In the genomic region with DNA sequence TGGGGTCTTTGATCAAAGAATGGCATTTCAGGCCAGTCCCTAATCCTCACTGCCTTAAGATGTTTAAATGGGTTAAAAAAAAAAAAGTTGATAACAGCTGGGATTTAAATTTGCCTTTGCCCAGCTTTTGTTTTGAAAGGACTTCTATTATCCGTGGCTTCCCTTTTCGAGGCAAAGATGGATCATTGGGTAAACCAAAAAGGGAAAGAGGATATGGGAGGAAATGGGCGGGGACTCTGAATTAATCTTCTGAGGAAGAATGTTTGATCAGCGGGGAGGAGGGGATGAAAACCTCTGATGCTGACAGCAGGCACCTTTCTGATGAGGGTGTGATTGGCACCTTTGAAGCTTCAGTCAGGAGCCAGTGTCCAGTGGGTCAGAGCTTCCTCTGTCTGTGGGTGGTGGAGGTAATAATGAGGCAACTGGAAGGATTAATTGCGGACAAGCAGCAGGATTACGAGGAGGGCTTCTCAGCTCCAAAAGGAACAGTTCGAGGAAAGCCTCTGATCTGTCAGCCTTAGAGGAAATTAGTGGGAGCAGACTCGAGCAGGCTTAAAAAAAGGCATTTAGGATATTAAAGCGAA, we compare ENCODE assay signal across 20 cellular contexts.
DNase-seq lines count a peak whose midpoint lies in the region; ATAC-seq and TF ChIP-seq lines count a peak whose summit lies in the region.
"Had no signal": no experiment of that assay in that cellular context is flagged by ENCODE, and none has a peak within 500 bp of the region (broad histone marks: within the 10 kb centered on the region; RNA-seq: fewer than 3 reads in every experiment).

No MANE protein-coding gene starts in this region.

- H3K4ac ChIP-seq in mesenchymal stem cell (ENCODE audit: low read depth in 1 of 2, low read length in 2 of 2), result peak overlapping the region; percentile 35 to 96

- H3K14ac ChIP-seq in mesenchymal stem cell (ENCODE audit: low read length in 2 of 2), result no peak overlapping the region

- H4K8ac ChIP-seq in mesenchymal stem cell (ENCODE audit: low read length), result peak overlapping the region; percentile 87

- H3K36me3 ChIP-seq in mesenchymal stem cell (ENCODE audit: control insufficient read depth in 1 of 2, insufficient read depth in 2 of 2, low read depth in 1 of 2, low read length in 2 of 2) (no peaks in the 10 kb centered on the region), tibial artery (no peaks in the 10 kb centered on the region), left lung (no peaks in the 10 kb centered on the region)
- H3K36me3 ChIP-seq: pancreas had no signal

- no peak overlapping the region for H3K9ac ChIP-seq in mesenchymal stem cell (ENCODE audit: low read length)

- no peak overlapping the region for H2BK5ac ChIP-seq in mesenchymal stem cell (ENCODE audit: low read depth, low read length, poor library complexity, severe bottlenecking)

- no peak overlapping the region for H2BK15ac ChIP-seq in mesenchymal stem cell (ENCODE audit: low read depth, poor library complexity, severe bottlenecking)

- peak overlapping the region; percentile 87 for H4K91ac ChIP-seq in mesenchymal stem cell (ENCODE audit: low read length)

- no peak for TF ChIP-seq CTCF in tibial artery (IDR thresholded peaks at IDR 0.05)
- no peak for TF ChIP-seq CTCF in left lung (IDR thresholded peaks at IDR 0.05)

- peak overlapping the region; percentile 82 to 84 for H3K18ac ChIP-seq in mesenchymal stem cell (ENCODE audit: low read depth in 1 of 2, low read length in 2 of 2)

- no peak overlapping the region for H3K23ac ChIP-seq in mesenchymal stem cell (ENCODE audit: low read length in 2 of 2)

- H3K79me1 ChIP-seq in mesenchymal stem cell (replicated peaks; ENCODE audit: low read length, poor library complexity, severe bottlenecking), result no peaks in the 10 kb centered on the region

- no peak overlapping the region for H2AK5ac ChIP-seq in mesenchymal stem cell (ENCODE audit: low read length, severe bottlenecking)

- H3K27me3 ChIP-seq in mesenchymal stem cell (ENCODE audit: control insufficient read depth in 1 of 2, insufficient read depth in 1 of 2, low read length in 2 of 2) (no peaks in the 10 kb centered on the region), tibial artery (no peaks in the 10 kb centered on the region), left lung (no peaks in the 10 kb centered on the region)
- H3K27me3 ChIP-seq: pancreas had no signal

- no peak overlapping the region for H2AFZ ChIP-seq in mesenchymal stem cell (ENCODE audit: low read depth, low read length)

- 63% methylated on average over 9 of the region's 9 CpGs for WGBS in mesenchymal stem cell

- H3K27ac ChIP-seq in mesenchymal stem cell (ENCODE audit: low read length, poor library complexity, severe bottlenecking), result no peak overlapping the region
- peak overlapping the region; percentile 64 to 73 for H3K27ac ChIP-seq in tibial artery
- peak overlapping the region in 1 of 2 donors; percentile 2 for H3K27ac ChIP-seq in left lung
- H3K27ac ChIP-seq: pancreas had no signal

- H3K9me3 ChIP-seq in mesenchymal stem cell (ENCODE audit: control insufficient read depth, low read length) (no peaks in the 10 kb centered on the region), tibial artery (no peaks in the 10 kb centered on the region), left lung (no peaks in the 10 kb centered on the region)
- H3K9me3 ChIP-seq: pancreas had no signal

- H3K4me1 ChIP-seq in mesenchymal stem cell (ENCODE audit: control insufficient read depth, insufficient read depth, low read depth, low read length) (no peaks in the 10 kb centered on the region), tibial artery (peaks cover 0 to 56% (median 37%) of the 10 kb centered on the region in 4 donors), left lung (peaks cover 0 to 40% of the 10 kb centered on the region in 2 donors)

- intact Hi-C loops in tibial artery (cut with DNase I; ENCODE audit: low total_unique reads) (loop anchor here (10.0 kb wide), 1 partner anchor 914 kb away; no protein-coding TSS in a partner anchor), left lung (cut with DNase I) (no loop called here)

- peak overlapping the region; percentile 71 for H2BK120ac ChIP-seq in mesenchymal stem cell (ENCODE audit: low read depth, low read length)

- ATAC-seq in left lung (no peak), HG02852 (IDR thresholded peaks at IDR 0.05; ENCODE audit: unreplicated experiment) (no peak)
- ATAC-seq: left ventricle myocardium superior, pancreas had no signal

- peak; percentile 48 for DNase-seq in M059J (ENCODE audit: low read depth)
- peak; percentile 23 for DNase-seq in UCSD-AML1 (lab: John Stamatoyannopoulos, UW; ENCODE audit: unreplicated experiment)
- no peak for DNase-seq in mesenchymal stem cell
- no peak for DNase-seq in tibial artery
- DNase-seq in left lung, result no peak
- no peak for DNase-seq in NCI-H187 treated with DMSO at 0.1 percent for 48 hours (lab: John Stamatoyannopoulos, UW)
- DNase-seq: activated CD4-positive, alpha-beta memory T cell treated with anti-CD3 and anti-CD28 coated beads, Interleukin-2, amount 10 ng/mL, durations not matched to agents 7 days and 5 days; activated naive CD4-positive, alpha-beta T cell treated with anti-CD3 and anti-CD28 coated beads, Interleukin-2, amount 10 ng/mL, durations not matched to agents 7 days and 5 days; activated T-cell treated with anti-CD3 and anti-CD28 coated beads, Interleukin-2, amount 50 U/mL, for 24 hours; AML-193; COR-L47; dermis blood vessel endothelial cell; erythroblast; Karpas-422; left ventricle myocardium superior; NCI-H146; NCI-H2227 treated with DMSO at 0.1 percent for 48 hours; pancreas; stimulated activated CD4-positive, alpha-beta T cell treated with anti-CD3 and anti-CD28 coated beads, Interleukin-2, amount 100 ng/mL, for 48 hours had no signal

- peak overlapping the region; percentile 75 to 89 for H2BK12ac ChIP-seq in mesenchymal stem cell (ENCODE audit: low read length in 2 of 2)

- H3K4me2 ChIP-seq in mesenchymal stem cell (ENCODE audit: low read length, poor library complexity, severe bottlenecking), result no peak overlapping the region

- no peak overlapping the region for H3K4me3 ChIP-seq in mesenchymal stem cell (ENCODE audit: insufficient read depth in 1 of 2, low read depth in 1 of 2, low read length in 2 of 2)
- H3K4me3 ChIP-seq in tibial artery, result no peak overlapping the region
- no peak overlapping the region for H3K4me3 ChIP-seq in left lung
- H3K4me3 ChIP-seq: pancreas had no signal

Comparison
In these comparisons a context has a peak if more than half of its experiments do, and no peak if none do; other contexts are left out.
1. DNase-seq: peak in M059J (single experiment) and UCSD-AML1 (single experiment); none in mesenchymal stem cell (single experiment), tibial artery (0 of 2), left lung (0 of 2) and NCI-H187 treated with DMSO at 0.1 percent for 48 hours (single experiment).